Comparison of ENCODE assay signal across 1 cellular context in the genomic region with DNA sequence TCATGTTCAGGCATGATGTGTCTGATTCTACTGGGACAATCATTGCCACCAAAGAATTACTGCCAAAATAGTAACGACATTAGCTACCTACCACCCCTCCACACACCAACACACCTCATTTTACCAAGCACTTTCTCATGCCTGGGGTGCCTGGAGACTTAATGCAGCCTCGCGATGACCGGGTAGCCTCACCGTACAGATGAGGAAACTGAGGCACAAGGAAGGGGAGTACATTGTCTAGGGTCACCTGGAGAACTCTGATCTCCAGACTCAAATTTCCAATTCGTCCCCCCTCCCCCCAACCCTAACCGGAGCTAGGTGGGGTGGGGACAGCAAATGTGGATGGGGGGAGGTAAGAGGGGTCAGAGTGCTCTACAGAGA.
TF ChIP-seq lines count a peak whose summit lies in the region.

No MANE protein-coding gene starts in this region.

TF ChIP-seq in HepG2, 621 proteins besides CTCF, POLR2A, EP300 and RAD21 (continued from another document):
- no peak for TF ChIP-seq NONO (IDR thresholded peaks at IDR 0.05)
- TF ChIP-seq NONO (CRISPR knock-in tag; conservative IDR thresholded peaks at IDR 0.05): peak; percentile 51; the same call in 1 of the 2 replicates
- 0 out of 2 replicates have a peak, but pooled peaks have one; percentile 1 for TF ChIP-seq FOXO1 (CRISPR knock-in tag; IDR thresholded peaks at IDR 0.05)
- TF ChIP-seq ZNF777 (CRISPR knock-in tag; IDR thresholded peaks at IDR 0.05): peak; percentile 46; the same call in 1 of the 2 replicates
- TF ChIP-seq HMGXB3 (CRISPR knock-in tag; IDR thresholded peaks at IDR 0.05; ENCODE audit: borderline replicate concordance): no peak
- no peak for TF ChIP-seq IRX3 (CRISPR knock-in tag; IDR thresholded peaks at IDR 0.05; ENCODE audit: borderline replicate concordance, low read depth)
- no peak for TF ChIP-seq ZUFSP (CRISPR knock-in tag; IDR thresholded peaks at IDR 0.05; ENCODE audit: borderline replicate concordance)
- TF ChIP-seq SMAD1 (CRISPR knock-in tag; IDR thresholded peaks at IDR 0.05; ENCODE audit: borderline replicate concordance, low read depth): 0 out of 2 replicates have a peak, but pooled peaks have one; percentile 10
- TF ChIP-seq HOMEZ (CRISPR knock-in tag; IDR thresholded peaks at IDR 0.05; ENCODE audit: low read depth): 0 out of 2 replicates have a peak, but pooled peaks have one; percentile 3
- peak; percentile 84 for TF ChIP-seq ZNF274 (CRISPR knock-in tag; IDR thresholded peaks at IDR 0.05)
- 0 out of 2 replicates have a peak, but pooled peaks have one; percentile 50 for TF ChIP-seq RARG (CRISPR knock-in tag; IDR thresholded peaks at IDR 0.05; ENCODE audit: low read depth)
- TF ChIP-seq ZFP36L1 (CRISPR knock-in tag; IDR thresholded peaks at IDR 0.05): no peak
- peak; percentile 64 for TF ChIP-seq ZNF883 (CRISPR knock-in tag; IDR thresholded peaks at IDR 0.05; ENCODE audit: not compliant biosample characterization)
- 0 out of 2 replicates have a peak, but pooled peaks have one; percentile 11 for TF ChIP-seq ZNF614 (CRISPR knock-in tag; IDR thresholded peaks at IDR 0.05; ENCODE audit: borderline replicate concordance)
- 0 out of 2 replicates have a peak, but pooled peaks have one; percentile 13 for TF ChIP-seq KDM1A (CRISPR knock-in tag; IDR thresholded peaks at IDR 0.05)
- TF ChIP-seq DPF2 (CRISPR knock-in tag; IDR thresholded peaks at IDR 0.05; ENCODE audit: borderline replicate concordance, low read depth): 0 out of 2 replicates have a peak, but pooled peaks have one; percentile 7
- no peak for TF ChIP-seq ZNF275 (CRISPR knock-in tag; IDR thresholded peaks at IDR 0.05; ENCODE audit: borderline replicate concordance)
- no peak for TF ChIP-seq KDM6A (CRISPR knock-in tag; IDR thresholded peaks at IDR 0.05; ENCODE audit: low read depth)
- TF ChIP-seq ZNF251 (CRISPR knock-in tag; IDR thresholded peaks at IDR 0.05): 0 out of 2 replicates have a peak, but pooled peaks have one; percentile 47
- no peak for TF ChIP-seq LBX2 (CRISPR knock-in tag; IDR thresholded peaks at IDR 0.05; ENCODE audit: borderline replicate concordance)
- TF ChIP-seq ZNF44 (CRISPR knock-in tag; IDR thresholded peaks at IDR 0.05): 0 out of 2 replicates have a peak, but pooled peaks have one; percentile 27
- TF ChIP-seq RBFOX2 (IDR thresholded peaks at IDR 0.05; ENCODE audit: low read depth, low read length): no peak
- no peak for TF ChIP-seq SP140L (CRISPR knock-in tag; IDR thresholded peaks at IDR 0.05; ENCODE audit: borderline replicate concordance)
- TF ChIP-seq SAP130 (CRISPR knock-in tag; IDR thresholded peaks at IDR 0.05; ENCODE audit: low read depth): 0 out of 2 replicates have a peak, but pooled peaks have one; percentile 14
- TF ChIP-seq ZNF33B (CRISPR knock-in tag; IDR thresholded peaks at IDR 0.05): peak; percentile 68; the same call in 1 of the 2 replicates
- TF ChIP-seq, protein P1, sequence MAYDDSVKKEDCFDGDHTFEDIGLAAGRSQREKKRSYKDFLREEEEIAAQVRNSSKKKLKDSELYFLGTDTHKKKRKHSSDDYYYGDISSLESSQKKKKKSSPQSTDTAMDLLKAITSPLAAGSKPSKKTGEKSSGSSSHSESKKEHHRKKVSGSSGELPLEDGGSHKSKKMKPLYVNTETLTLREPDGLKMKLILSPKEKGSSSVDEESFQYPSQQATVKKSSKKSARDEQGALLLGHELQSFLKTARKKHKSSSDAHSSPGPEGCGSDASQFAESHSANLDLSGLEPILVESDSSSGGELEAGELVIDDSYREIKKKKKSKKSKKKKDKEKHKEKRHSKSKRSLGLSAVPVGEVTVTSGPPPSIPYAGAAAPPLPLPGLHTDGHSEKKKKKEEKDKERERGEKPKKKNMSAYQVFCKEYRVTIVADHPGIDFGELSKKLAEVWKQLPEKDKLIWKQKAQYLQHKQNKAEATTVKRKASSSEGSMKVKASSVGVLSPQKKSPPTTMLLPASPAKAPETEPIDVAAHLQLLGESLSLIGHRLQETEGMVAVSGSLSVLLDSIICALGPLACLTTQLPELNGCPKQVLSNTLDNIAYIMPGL (CRISPR knock-in tag; IDR thresholded peaks at IDR 0.05; ENCODE audit: borderline replicate concordance in 1 of 2, low read depth in 1 of 2): no peak; a peak in 1 of 4 replicates
- TF ChIP-seq MAX (IDR thresholded peaks at IDR 0.05): peak; percentile 31; the same call in 1 of the 2 replicates
